ENCODE assay signal across 16 cellular contexts in the genomic region with DNA sequence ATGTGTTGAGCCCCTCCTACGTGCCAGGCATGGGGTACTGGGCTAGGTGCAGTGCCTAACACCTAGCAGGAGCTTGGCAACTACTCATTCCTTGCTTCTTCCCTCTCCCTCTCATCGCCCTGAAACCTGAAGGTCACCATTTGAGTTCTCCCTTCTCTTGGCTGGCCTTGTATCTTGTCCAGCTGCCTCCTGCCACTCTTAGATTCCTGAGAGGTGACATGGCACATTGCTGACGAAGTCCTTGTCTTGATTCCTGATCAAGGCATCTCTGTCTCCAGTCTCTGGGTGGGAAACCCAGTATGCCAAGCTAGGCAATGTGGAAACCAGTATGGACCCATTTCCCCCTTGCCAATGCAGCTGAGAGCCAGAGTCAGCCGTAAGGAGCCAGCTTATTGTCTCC. TPM values are rescaled to one million over a fixed set of nuclear protein-coding genes. Genes with fewer than 3 reads are reported as not detected.
DNase-seq lines count a peak whose midpoint lies in the region; ATAC-seq and TF ChIP-seq lines count a peak whose summit lies in the region.
"Had no signal": no experiment of that assay in that cellular context is flagged by ENCODE, and none has a peak within 500 bp of the region (broad histone marks: within the 10 kb centered on the region; RNA-seq: fewer than 3 reads in every experiment).

No MANE protein-coding gene starts in this region.

- H3K79me2 ChIP-seq in mesendoderm (ENCODE audit: control insufficient read depth, insufficient read depth, low read length) = no peaks in the 10 kb centered on the region

- H3K4me1 ChIP-seq in right atrium auricular region = no peaks in the 10 kb centered on the region
- no peaks in the 10 kb centered on the region for H3K4me1 ChIP-seq in mesendoderm (ENCODE audit: control insufficient read depth, low read depth, low read length)
- H3K4me1 ChIP-seq in gastrocnemius medialis = peaks cover 28 to 33% of the 10 kb centered on the region in 2 donors
- H3K4me1 ChIP-seq: A549 had no signal

- DNase-seq in cardiac septum (ENCODE audit: low spot score) (peak; percentile 38), right atrium auricular region (ENCODE audit: low spot score) (no peak), mesendoderm (peak; percentile 11), gastrocnemius medialis (peak; percentile 12 to 53), NOMO-1 treated with DMSO at 0.1 percent for 48 hours (lab: John Stamatoyannopoulos, UW; ENCODE audit: unreplicated experiment) (no peak), cerebellar cortex (ENCODE audit: low spot score) (no peak), NCI-H2029 (lab: John Stamatoyannopoulos, UW) (no peak)
- DNase-seq: AML-193; CD4-positive, alpha-beta memory T cell; DMS153; DMS79; GF-D8; H9 had no signal

- H2BK5ac ChIP-seq in mesendoderm (ENCODE audit: low read length) = no peak overlapping the region

- no peak overlapping the region for H3K23ac ChIP-seq in mesendoderm (ENCODE audit: low read length)

- H3K36me3 ChIP-seq in right atrium auricular region (no peaks in the 10 kb centered on the region), mesendoderm (ENCODE audit: control insufficient read depth, insufficient read depth, low read length) (no peaks in the 10 kb centered on the region), gastrocnemius medialis (no peaks in the 10 kb centered on the region)

- H3K56ac ChIP-seq in mesendoderm (ENCODE audit: low read length) = no peak overlapping the region

- no peak overlapping the region for H2AK5ac ChIP-seq in mesendoderm (ENCODE audit: low read length)

- no peak overlapping the region for H3K4ac ChIP-seq in mesendoderm (ENCODE audit: low read depth, low read length)

- H3K27ac ChIP-seq in right atrium auricular region (no peak overlapping the region), mesendoderm (ENCODE audit: low read depth, low read length) (no peak overlapping the region), gastrocnemius medialis (peak overlapping the region in 2 of 4 donors; percentile 52 to 67)
- H3K27ac ChIP-seq: 22Rv1, A549 had no signal

- H3K4me3 ChIP-seq in right atrium auricular region (no peak overlapping the region), mesendoderm (ENCODE audit: low read length) (no peak overlapping the region), gastrocnemius medialis (no peak overlapping the region)
- H3K4me3 ChIP-seq: A549 had no signal

- H3K9me3 ChIP-seq in right atrium auricular region (no peaks in the 10 kb centered on the region), gastrocnemius medialis (no peaks in the 10 kb centered on the region)
- H3K9me3 ChIP-seq: A549 had no signal

- no peak overlapping the region for H3K9ac ChIP-seq in mesendoderm (ENCODE audit: low read length)

- TF ChIP-seq CTCF in right atrium auricular region (IDR thresholded peaks at IDR 0.05) (no peak), gastrocnemius medialis (IDR thresholded peaks at IDR 0.05 in 4 of 5, conservative IDR thresholded peaks at IDR 0.05 in 1 of 5) (no peak)

- no peak for TF ChIP-seq POLR2A in gastrocnemius medialis (IDR thresholded peaks at IDR 0.05)

- intact Hi-C loops in cardiac septum (cut with DNase I) (no loop called here), gastrocnemius medialis (cut with DNase I; ENCODE audit: low total_unique reads) (no loop called here)

- H3K18ac ChIP-seq in mesendoderm (ENCODE audit: low read length) = no peak overlapping the region

- H3K4me2 ChIP-seq in mesendoderm (ENCODE audit: low read length) = no peak overlapping the region
- H3K4me2 ChIP-seq: A549 had no signal

- no peaks in the 10 kb centered on the region for H3K27me3 ChIP-seq in right atrium auricular region
- no peaks in the 10 kb centered on the region for H3K27me3 ChIP-seq in mesendoderm (ENCODE audit: insufficient read depth, low read length, poor library complexity)
- no peaks in the 10 kb centered on the region for H3K27me3 ChIP-seq in gastrocnemius medialis

- H4K5ac ChIP-seq in mesendoderm (ENCODE audit: low read length) = no peak overlapping the region

- peak; percentile 49 to 66 for ATAC-seq in gastrocnemius medialis
- ATAC-seq: A549 had no signal

- no peak overlapping the region for H2BK15ac ChIP-seq in mesendoderm (replicated peaks; ENCODE audit: low read depth)

- no peak overlapping the region for H2BK120ac ChIP-seq in mesendoderm (ENCODE audit: low read depth, low read length)

- in situ Hi-C loops in gastrocnemius medialis (cut with MboI; ENCODE audit: low sequenced_read_pairs in 4 of 4) = no loop called here

- no peaks in the 10 kb centered on the region for H3K79me1 ChIP-seq in mesendoderm (ENCODE audit: low read length)

- H4K8ac ChIP-seq in mesendoderm (ENCODE audit: low read depth, low read length) = no peak overlapping the region

- no CpG with 5 or more reads among the region's 4 CpGs for WGBS in mesendoderm (ENCODE audit: extremely low coverage, insufficient coverage, low lambda C conversion rate)

RNA-seq across cellular contexts. Expression of a gene that starts 9.0 kb away (rescaled TPM):
- total RNA-seq in cardiac septum = 8.9 TPM
- total RNA-seq in right atrium auricular region = 10 to 100 TPM in 1 of 2 donors, 1 to 10 TPM in 1; 2.6 to 10.8 TPM
- polyA plus RNA-seq in mesendoderm (2013, experiment 1 of 2) = 1.4 TPM
- polyA plus RNA-seq in mesendoderm (2013, experiment 2 of 2) = 1.4 TPM
- total RNA-seq in gastrocnemius medialis = 1 to 10 TPM in 1 of 4 donors, under 1 TPM in 3; 0.29 to 1.4 (median 0.67) TPM
- polyA plus RNA-seq: CD14-positive monocyte had no signal

Comparison
In these comparisons a context has a peak if more than half of its experiments do, and no peak if none do; other contexts are left out.
1. DNase-seq: peak in cardiac septum (single experiment), mesendoderm (single experiment) and gastrocnemius medialis (2 of 2); none in right atrium auricular region (single experiment), NOMO-1 treated with DMSO at 0.1 percent for 48 hours (single experiment), cerebellar cortex (single experiment) and NCI-H2029 (single experiment).